1 cellular context compared by ENCODE assay signal in the genomic region with DNA sequence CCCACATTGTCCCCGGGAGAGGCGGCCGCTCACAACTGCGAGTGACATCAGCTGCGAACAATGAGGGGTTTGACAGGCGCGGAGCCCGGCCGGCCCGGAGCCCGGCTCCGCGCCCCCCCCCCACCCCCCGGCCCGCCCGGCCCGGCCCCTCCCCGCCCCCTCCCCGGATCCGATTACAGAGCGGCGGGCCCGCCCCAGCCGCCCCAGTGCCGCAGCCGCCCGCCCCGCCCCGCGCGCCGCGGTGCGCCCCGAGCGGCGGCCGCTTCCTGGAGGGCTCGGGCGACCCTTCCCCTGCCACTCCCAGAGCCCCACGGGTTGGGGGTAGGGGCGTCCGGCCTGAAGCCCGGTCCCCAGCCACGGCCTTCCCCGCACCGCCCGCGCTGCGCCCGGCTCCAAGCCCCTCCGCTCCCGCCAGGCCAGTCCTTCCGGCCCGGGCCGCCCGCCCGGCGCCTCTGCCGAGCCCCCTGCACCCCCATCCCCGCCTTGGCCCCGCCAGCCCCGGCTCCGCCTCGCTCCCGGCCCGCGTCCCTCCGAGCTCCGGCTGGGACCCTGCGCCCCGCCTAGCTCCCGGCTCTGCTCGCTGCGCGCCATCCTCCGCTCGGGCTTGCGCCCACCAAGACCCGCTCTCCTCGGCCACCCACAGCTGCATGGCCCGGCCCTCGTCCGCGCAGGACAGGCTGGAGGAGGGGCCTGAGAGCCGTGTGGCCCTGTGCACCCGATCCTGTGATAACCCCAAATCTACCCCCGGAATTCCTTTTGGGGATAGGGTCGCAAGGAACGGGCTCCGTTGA.
TF ChIP-seq lines count a peak whose summit lies in the region.

A gene (minus strand): TSS at position 71 of the 791 bp plus-strand sequence. CDS start 6,214 bp downstream, outside the sequence.

TF ChIP-seq in K562, 482 proteins besides CTCF, POLR2A, EP300 and RAD21 (continued from another document and continues in another):
- TF ChIP-seq, protein P1, sequence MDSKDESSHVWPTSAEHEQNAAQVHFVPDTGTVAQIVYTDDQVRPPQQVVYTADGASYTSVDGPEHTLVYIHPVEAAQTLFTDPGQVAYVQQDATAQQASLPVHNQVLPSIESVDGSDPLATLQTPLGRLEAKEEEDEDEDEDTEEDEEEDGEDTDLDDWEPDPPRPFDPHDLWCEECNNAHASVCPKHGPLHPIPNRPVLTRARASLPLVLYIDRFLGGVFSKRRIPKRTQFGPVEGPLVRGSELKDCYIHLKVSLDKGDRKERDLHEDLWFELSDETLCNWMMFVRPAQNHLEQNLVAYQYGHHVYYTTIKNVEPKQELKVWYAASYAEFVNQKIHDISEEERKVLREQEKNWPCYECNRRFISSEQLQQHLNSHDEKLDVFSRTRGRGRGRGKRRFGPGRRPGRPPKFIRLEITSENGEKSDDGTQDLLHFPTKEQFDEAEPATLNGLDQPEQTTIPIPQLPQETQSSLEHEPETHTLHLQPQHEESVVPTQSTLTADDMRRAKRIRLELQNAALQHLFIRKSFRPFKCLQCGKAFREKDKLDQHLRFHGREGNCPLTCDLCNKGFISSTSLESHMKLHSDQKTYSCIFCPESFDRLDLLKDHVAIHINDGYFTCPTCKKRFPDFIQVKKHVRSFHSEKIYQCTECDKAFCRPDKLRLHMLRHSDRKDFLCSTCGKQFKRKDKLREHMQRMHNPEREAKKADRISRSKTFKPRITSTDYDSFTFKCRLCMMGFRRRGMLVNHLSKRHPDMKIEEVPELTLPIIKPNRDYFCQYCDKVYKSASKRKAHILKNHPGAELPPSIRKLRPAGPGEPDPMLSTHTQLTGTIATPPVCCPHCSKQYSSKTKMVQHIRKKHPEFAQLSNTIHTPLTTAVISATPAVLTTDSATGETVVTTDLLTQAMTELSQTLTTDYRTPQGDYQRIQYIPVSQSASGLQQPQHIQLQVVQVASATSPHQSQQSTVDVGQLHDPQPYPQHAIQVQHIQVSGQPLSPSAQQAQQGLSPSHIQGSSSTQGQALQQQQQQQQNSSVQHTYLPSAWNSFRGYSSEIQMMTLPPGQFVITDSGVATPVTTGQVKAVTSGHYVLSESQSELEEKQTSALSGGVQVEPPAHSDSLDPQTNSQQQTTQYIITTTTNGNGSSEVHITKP (IDR thresholded peaks at IDR 0.05; ENCODE audit: partially characterized antibody) = no peak
- no peak for TF ChIP-seq YBX1 (IDR thresholded peaks at IDR 0.05)
- no peak for TF ChIP-seq CBFA2T2 (conservative IDR thresholded peaks at IDR 0.05)
- TF ChIP-seq, protein P2, sequence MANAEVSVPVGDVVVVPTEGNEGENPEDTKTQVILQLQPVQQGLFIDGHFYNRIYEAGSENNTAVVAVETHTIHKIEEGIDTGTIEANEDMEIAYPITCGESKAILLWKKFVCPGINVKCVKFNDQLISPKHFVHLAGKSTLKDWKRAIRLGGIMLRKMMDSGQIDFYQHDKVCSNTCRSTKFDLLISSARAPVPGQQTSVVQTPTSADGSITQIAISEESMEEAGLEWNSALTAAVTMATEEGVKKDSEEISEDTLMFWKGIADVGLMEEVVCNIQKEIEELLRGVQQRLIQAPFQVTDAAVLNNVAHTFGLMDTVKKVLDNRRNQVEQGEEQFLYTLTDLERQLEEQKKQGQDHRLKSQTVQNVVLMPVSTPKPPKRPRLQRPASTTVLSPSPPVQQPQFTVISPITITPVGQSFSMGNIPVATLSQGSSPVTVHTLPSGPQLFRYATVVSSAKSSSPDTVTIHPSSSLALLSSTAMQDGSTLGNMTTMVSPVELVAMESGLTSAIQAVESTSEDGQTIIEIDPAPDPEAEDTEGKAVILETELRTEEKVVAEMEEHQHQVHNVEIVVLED (CRISPR knock-in tag; IDR thresholded peaks at IDR 0.05) = no peak
- TF ChIP-seq ZNF134 (CRISPR knock-in tag; conservative IDR thresholded peaks at IDR 0.05) = no peak
- TF ChIP-seq, protein P3, sequence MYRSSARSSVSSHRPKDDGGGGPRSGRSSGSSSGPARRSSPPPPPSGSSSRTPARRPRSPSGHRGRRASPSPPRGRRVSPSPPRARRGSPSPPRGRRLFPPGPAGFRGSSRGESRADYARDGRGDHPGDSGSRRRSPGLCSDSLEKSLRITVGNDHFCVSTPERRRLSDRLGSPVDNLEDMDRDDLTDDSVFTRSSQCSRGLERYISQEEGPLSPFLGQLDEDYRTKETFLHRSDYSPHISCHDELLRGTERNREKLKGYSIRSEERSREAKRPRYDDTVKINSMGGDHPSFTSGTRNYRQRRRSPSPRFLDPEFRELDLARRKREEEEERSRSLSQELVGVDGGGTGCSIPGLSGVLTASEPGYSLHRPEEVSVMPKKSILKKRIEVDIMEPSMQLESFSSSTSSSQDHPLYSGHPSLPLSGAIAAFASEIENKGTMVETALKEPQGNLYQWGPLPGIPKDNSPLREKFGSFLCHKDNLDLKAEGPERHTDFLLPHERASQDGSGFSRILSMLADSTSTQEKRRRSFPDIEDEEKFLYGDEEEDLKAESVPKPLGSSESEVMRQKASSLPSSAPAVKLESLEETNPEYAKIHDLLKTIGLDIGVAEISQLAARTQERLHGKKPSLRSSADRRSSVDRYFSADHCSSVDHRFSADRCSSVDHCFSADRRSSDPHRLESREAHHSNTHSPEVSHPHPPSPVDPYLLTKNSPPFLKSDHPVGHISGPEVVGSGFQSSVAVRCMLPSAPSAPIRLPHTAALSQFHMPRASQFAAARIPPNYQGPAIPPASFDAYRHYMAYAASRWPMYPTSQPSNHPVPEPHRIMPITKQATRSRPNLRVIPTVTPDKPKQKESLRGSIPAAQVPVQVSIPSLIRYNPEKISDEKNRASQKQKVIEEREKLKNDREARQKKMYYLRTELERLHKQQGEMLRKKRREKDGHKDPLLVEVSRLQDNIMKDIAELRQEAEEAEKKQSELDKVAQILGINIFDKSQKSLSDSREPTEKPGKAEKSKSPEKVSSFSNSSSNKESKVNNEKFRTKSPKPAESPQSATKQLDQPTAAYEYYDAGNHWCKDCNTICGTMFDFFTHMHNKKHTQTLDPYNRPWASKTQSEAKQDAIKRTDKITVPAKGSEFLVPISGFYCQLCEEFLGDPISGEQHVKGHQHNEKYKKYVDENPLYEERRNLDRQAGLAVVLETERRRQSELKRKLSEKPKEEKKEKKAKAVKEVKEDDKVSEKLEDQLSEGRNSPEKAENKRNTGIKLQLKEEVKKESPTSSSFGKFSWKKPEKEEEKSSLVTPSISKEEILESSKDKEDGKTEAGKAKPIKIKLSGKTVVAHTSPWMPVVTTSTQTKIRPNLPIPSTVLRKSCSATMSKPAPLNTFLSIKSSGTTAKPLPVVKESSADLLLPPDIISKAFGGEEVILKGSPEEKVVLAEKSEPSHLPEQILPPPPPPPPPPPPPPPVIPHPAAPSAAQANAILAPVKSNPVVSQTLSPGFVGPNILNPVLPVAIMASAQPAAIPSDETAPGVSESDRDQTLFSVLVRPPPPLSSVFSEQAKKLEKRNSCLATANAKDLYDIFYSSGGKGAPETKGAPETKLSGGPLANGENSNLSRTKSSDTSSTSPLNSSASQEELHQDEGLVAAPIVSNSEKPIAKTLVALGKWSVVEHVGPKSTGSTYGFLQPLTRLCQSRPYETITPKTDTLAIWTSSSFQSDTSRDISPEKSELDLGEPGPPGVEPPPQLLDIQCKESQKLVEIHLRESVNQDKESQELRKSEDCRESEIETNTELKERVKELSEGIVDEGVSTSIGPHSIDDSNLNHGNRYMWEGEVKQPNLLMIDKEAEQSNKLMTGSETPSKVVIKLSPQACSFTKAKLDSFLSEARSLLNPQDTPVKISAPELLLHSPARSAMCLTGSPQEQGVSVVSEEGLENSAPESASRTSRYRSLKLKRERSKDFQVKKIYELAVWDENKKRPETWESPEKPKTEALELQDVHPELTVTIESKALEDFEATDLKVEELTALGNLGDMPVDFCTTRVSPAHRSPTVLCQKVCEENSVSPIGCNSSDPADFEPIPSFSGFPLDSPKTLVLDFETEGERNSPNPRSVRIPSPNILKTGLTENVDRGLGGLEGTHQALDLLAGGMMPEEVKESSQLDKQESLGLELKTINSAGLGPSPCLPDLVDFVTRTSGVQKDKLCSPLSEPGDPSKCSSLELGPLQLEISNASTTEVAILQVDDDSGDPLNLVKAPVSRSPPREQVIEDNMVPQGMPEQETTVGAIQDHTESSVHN (IDR thresholded peaks at IDR 0.05; ENCODE audit: borderline replicate concordance in 1 of 2, low read depth in 1 of 2) = no peak
- TF ChIP-seq, protein P4, sequence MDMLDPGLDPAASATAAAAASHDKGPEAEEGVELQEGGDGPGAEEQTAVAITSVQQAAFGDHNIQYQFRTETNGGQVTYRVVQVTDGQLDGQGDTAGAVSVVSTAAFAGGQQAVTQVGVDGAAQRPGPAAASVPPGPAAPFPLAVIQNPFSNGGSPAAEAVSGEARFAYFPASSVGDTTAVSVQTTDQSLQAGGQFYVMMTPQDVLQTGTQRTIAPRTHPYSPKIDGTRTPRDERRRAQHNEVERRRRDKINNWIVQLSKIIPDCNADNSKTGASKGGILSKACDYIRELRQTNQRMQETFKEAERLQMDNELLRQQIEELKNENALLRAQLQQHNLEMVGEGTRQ (CRISPR knock-in tag; IDR thresholded peaks at IDR 0.05) = no peak
- TF ChIP-seq NEUROD1 (IDR thresholded peaks at IDR 0.05; ENCODE audit: borderline replicate concordance, low read depth, low read length, partially characterized antibody) = no peak
- TF ChIP-seq ZNF408 (CRISPR knock-in tag; IDR thresholded peaks at IDR 0.05; ENCODE audit: low read depth) = no peak
- TF ChIP-seq ZNF384 (IDR thresholded peaks at IDR 0.05; ENCODE audit: low read depth, low read length) = no peak
- no peak for TF ChIP-seq ZNF217 (CRISPR knock-in tag; IDR thresholded peaks at IDR 0.05)
- no peak for TF ChIP-seq HMG20A (CRISPR knock-in tag; conservative IDR thresholded peaks at IDR 0.05)
- TF ChIP-seq, protein P5, sequence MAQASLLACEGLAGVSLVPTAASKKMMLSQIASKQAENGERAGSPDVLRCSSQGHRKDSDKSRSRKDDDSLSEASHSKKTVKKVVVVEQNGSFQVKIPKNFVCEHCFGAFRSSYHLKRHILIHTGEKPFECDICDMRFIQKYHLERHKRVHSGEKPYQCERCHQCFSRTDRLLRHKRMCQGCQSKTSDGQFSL (CRISPR knock-in tag; IDR thresholded peaks at IDR 0.05) = peak; percentile 77; the same call in 1 of the 2 replicates
- TF ChIP-seq, protein P5 (tag; IDR thresholded peaks at IDR 0.05) = peak in 1 of 2 experiments; percentile 72; a peak in 1 of 4 replicates
- TF ChIP-seq TRIM24 (IDR thresholded peaks at IDR 0.05) = no peak
- TF ChIP-seq, protein P6, sequence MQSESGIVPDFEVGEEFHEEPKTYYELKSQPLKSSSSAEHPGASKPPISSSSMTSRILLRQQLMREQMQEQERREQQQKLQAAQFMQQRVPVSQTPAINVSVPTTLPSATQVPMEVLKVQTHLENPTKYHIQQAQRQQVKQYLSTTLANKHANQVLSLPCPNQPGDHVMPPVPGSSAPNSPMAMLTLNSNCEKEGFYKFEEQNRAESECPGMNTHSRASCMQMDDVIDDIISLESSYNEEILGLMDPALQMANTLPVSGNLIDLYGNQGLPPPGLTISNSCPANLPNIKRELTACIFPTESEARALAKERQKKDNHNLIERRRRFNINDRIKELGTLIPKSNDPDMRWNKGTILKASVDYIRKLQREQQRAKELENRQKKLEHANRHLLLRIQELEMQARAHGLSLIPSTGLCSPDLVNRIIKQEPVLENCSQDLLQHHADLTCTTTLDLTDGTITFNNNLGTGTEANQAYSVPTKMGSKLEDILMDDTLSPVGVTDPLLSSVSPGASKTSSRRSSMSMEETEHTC (IDR thresholded peaks at IDR 0.05) = no peak
- TF ChIP-seq ZNF175 (CRISPR knock-in tag; IDR thresholded peaks at IDR 0.05; ENCODE audit: low read depth) = no peak
- TF ChIP-seq, protein P7, sequence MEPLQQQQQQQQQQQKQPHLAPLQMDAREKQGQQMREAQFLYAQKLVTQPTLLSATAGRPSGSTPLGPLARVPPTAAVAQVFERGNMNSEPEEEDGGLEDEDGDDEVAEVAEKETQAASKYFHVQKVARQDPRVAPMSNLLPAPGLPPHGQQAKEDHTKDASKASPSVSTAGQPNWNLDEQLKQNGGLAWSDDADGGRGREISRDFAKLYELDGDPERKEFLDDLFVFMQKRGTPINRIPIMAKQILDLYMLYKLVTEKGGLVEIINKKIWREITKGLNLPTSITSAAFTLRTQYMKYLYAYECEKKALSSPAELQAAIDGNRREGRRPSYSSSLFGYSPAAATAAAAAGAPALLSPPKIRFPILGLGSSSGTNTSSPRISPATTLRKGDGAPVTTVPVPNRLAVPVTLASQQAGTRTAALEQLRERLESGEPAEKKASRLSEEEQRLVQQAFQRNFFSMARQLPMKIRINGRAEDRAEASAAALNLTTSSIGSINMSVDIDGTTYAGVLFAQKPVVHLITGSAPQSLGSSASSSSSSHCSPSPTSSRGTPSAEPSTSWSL (CRISPR knock-in tag; IDR thresholded peaks at IDR 0.05; ENCODE audit: borderline replicate concordance) = no peak
- TF ChIP-seq, protein P8, sequence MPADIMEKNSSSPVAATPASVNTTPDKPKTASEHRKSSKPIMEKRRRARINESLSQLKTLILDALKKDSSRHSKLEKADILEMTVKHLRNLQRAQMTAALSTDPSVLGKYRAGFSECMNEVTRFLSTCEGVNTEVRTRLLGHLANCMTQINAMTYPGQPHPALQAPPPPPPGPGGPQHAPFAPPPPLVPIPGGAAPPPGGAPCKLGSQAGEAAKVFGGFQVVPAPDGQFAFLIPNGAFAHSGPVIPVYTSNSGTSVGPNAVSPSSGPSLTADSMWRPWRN (IDR thresholded peaks at IDR 0.05; ENCODE audit: low read depth) = no peak
- TF ChIP-seq, protein P9, sequence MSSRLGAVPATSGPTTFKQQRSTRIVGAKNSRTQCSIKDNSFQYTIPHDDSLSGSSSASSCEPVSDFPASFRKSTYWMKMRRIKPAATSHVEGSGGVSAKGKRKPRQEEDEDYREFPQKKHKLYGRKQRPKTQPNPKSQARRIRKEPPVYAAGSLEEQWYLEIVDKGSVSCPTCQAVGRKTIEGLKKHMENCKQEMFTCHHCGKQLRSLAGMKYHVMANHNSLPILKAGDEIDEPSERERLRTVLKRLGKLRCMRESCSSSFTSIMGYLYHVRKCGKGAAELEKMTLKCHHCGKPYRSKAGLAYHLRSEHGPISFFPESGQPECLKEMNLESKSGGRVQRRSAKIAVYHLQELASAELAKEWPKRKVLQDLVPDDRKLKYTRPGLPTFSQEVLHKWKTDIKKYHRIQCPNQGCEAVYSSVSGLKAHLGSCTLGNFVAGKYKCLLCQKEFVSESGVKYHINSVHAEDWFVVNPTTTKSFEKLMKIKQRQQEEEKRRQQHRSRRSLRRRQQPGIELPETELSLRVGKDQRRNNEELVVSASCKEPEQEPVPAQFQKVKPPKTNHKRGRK (tag; IDR thresholded peaks at IDR 0.05) = no peak
- no peak for TF ChIP-seq RCOR1 (IDR thresholded peaks at IDR 0.05; ENCODE audit: borderline replicate concordance in 1 of 2, low read depth in 2 of 2, low read length in 2 of 2)
- peak; percentile 61; the same call in 1 of the 2 replicates for TF ChIP-seq ZBTB7A (IDR thresholded peaks at IDR 0.05; ENCODE audit: borderline replicate concordance, control insufficient read depth, low read depth, low read length)
- TF ChIP-seq ZNF324 (CRISPR knock-in tag; IDR thresholded peaks at IDR 0.05) = no peak
- TF ChIP-seq NR1H2 (CRISPR knock-in tag; IDR thresholded peaks at IDR 0.05) = no peak
- TF ChIP-seq, protein P10, sequence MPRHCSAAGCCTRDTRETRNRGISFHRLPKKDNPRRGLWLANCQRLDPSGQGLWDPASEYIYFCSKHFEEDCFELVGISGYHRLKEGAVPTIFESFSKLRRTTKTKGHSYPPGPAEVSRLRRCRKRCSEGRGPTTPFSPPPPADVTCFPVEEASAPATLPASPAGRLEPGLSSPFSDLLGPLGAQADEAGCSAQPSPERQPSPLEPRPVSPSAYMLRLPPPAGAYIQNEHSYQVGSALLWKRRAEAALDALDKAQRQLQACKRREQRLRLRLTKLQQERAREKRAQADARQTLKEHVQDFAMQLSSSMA (CRISPR knock-in tag; IDR thresholded peaks at IDR 0.05) = no peak
- TF ChIP-seq SRSF1 (IDR thresholded peaks at IDR 0.05; ENCODE audit: low read depth, low read length) = no peak
